ENCODE assay signal across 4 cellular contexts in the genomic region with DNA sequence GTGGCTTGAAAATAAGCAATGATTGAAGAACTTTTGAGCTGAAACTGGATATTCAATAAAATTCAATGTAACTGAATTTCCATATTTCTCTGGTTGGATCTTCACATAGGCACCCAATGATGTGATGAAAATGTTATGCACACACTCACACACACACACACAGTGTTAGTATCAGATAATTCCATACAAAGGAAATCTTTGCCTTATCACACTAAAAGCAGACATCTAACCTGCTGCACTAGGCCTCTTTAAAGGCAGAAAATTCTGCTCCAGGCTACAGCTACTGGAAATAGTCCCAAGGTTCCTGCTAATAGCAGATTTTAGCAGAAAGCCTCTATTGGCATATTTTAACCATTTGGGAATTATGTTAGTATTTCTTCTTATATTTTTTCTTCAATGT.
"Had no signal": no experiment of that assay in that cellular context is flagged by ENCODE, and none has a peak within 500 bp of the region (broad histone marks: within the 10 kb centered on the region; RNA-seq: fewer than 3 reads in every experiment).

No MANE protein-coding gene starts in this region.

- H3K27me3 Mint-ChIP-seq: IgD-negative memory B cell had no signal

- H3K4me3 Mint-ChIP-seq: IgD-negative memory B cell had no signal

- H3K4me1 Mint-ChIP-seq: IgD-negative memory B cell had no signal

- H3K27ac Mint-ChIP-seq: IgD-negative memory B cell had no signal

- ATAC-seq: HepG2, K562 had no signal

- H3K36me3 Mint-ChIP-seq: IgD-negative memory B cell had no signal

- H3K4me3 ChIP-seq: K562 had no signal

- H3K27ac ChIP-seq: HL-60 had no signal

- H3K9me3 Mint-ChIP-seq: IgD-negative memory B cell had no signal
